ENCODE assay signal across 8 cellular contexts in genomic region chr4:20544645-20545044, GRCh38.
DNase-seq lines count a peak whose midpoint lies in the region; ATAC-seq and TF ChIP-seq lines count a peak whose summit lies in the region.

No MANE protein-coding gene starts in this region.

- TF ChIP-seq CTCF in cardiac fibroblast (IDR thresholded peaks at IDR 0.05; ENCODE audit: low read depth, low read length): peak; percentile 51

- ATAC-seq in HG03045 (IDR thresholded peaks at IDR 0.05; ENCODE audit: unreplicated experiment): no peak
- ATAC-seq in GM18867 (IDR thresholded peaks at IDR 0.05; ENCODE audit: unreplicated experiment): no peak
- no peak for ATAC-seq in GM18907 (IDR thresholded peaks at IDR 0.05; ENCODE audit: unreplicated experiment)

- peak; percentile 17 for DNase-seq in NCI-H2107 treated with DMSO at 0.1 percent for 48 hours (lab: John Stamatoyannopoulos, UW; ENCODE audit: unreplicated experiment)
- DNase-seq in NCI-H2107 (lab: John Stamatoyannopoulos, UW): no peak
- peak; percentile 48 for DNase-seq in NCI-H2227 treated with DMSO at 0.1 percent for 48 hours (lab: John Stamatoyannopoulos, UW)
- peak; percentile 70 to 74 for DNase-seq in cardiac fibroblast (ENCODE audit: low read depth in 2 of 2)
- peak; percentile 49 for DNase-seq in midbrain (lab: John Stamatoyannopoulos, UW)

- no peak overlapping the region for H3K4me3 ChIP-seq in cardiac fibroblast (replicated peaks in 1 of 2; ENCODE audit: low read depth in 2 of 2, low read length in 2 of 2)
